8 cellular contexts compared by ENCODE assay signal in the genomic region with DNA sequence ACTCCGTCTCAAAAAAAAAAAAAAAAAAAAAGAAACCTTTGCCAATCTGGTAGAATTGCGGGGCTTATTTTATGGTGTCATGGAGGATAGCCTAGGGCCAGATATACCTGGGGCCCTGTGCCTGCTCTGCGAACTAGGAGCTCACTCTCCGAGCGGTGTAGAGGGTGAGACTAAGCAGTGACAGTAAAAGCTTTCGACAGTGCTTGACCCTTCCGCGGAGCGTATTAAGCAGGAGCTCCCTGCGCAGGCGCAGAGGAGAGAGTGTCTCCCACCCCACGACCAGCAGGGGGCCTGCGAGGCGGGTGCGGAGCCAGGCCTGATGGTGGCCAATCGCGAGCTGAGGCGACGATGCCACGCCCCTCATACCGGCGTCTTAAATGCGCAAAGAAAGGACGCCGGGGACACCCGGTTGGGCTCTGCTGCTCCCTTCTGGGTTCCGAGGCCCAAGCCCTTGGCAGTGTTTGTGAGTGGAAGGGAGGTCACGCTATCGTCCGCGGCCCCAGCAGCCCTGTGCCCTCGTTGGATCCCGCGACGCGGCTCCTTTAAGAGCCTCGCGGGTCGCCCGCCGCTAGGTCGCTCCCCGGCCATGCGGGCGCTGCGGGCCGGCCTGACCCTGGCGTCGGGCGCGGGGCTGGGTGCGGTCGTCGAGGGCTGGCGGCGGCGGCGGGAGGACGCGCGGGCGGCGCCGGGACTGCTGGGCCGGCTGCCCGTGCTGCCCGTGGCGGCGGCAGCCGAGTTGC. TPM values are rescaled to one million over a fixed set of nuclear protein-coding genes. Genes with fewer than 3 reads are reported as not detected.
DNase-seq lines count a peak whose midpoint lies in the region; ATAC-seq and TF ChIP-seq lines count a peak whose summit lies in the region.

Gene ENDOG, plus strand, starts transcription at position 402 of the 740 bp plus-strand sequence. Its CDS starts 185 bp downstream, at position 587.

- TF ChIP-seq RAD21 in liver (IDR thresholded peaks at IDR 0.05), result peak; percentile 71 to 81

- H3K36me3 ChIP-seq in CD4-positive, alpha-beta memory T cell (ENCODE audit: insufficient read depth, low read length), result peaks cover 8% of the 10 kb centered on the region
- peaks cover 0 to 17% (median 6%) of the 10 kb centered on the region in 4 donors for H3K36me3 ChIP-seq in liver (ENCODE audit: control insufficient read depth in 4 of 4, insufficient read depth in 3 of 4, low read depth in 1 of 4, low read length in 3 of 4)

- peaks cover 7 to 37% (median 10%) of the 10 kb centered on the region in 4 donors for H3K4me1 Mint-ChIP-seq in CD4-positive, alpha-beta memory T cell
- peaks cover 17% of the 10 kb centered on the region for H3K4me1 Mint-ChIP-seq in activated CD4-positive, alpha-beta memory T cell treated with anti-CD3 and anti-CD28 coated beads for 36 hours (ENCODE audit: low read depth)

- TF ChIP-seq CTCF in dorsolateral prefrontal cortex (IDR thresholded peaks at IDR 0.05 in 54 of 56, conservative IDR thresholded peaks at IDR 0.05 in 2 of 56; ENCODE audit: low read depth in 1 of 56, partially characterized antibody in 56 of 56), result peak; percentile 69 to 98 (median 90)
- peak; percentile 99 for TF ChIP-seq CTCF in liver (IDR thresholded peaks at IDR 0.05; ENCODE audit: low read depth, low read length, missing input control)

- H3K27ac Mint-ChIP-seq in CD4-positive, alpha-beta memory T cell, result peak within 1 kb of the TSS; percentile 86 to 96 (median 93)
- peak within 1 kb of the TSS; percentile 23 for H3K27ac Mint-ChIP-seq in activated CD4-positive, alpha-beta memory T cell treated with anti-CD3 and anti-CD28 coated beads for 36 hours

- under 1% methylated on average over 70 of the region's 70 CpGs for WGBS in liver

- H3K4me3 ChIP-seq in CD4-positive, alpha-beta memory T cell (ENCODE audit: low read length in 2 of 2), result peak within 1 kb of the TSS; percentile 42 to 69
- H3K4me3 ChIP-seq in dorsolateral prefrontal cortex (peak within 1 kb of the TSS; percentile 48 to 90 (median 74)), liver (ENCODE audit: low read depth in 1 of 3, low read length in 3 of 3) (peak within 1 kb of the TSS; percentile 37 to 86 (median 61))

- peak within 1 kb of the TSS; percentile 87 to 97 (median 89) for H3K4me3 Mint-ChIP-seq in CD4-positive, alpha-beta memory T cell
- peak within 1 kb of the TSS; percentile 77 for H3K4me3 Mint-ChIP-seq in activated CD4-positive, alpha-beta memory T cell treated with anti-CD3 and anti-CD28 coated beads for 36 hours

- H3K4me1 ChIP-seq in CD4-positive, alpha-beta memory T cell (ENCODE audit: insufficient read depth, low read length), result peaks cover 19% of the 10 kb centered on the region
- H3K4me1 ChIP-seq in liver (ENCODE audit: control insufficient read depth in 4 of 4, insufficient read depth in 4 of 4, low read length in 3 of 4), result peaks cover 9 to 24% (median 16%) of the 10 kb centered on the region in 4 donors

- no peaks in the 10 kb centered on the region for H3K9me3 ChIP-seq in CD4-positive, alpha-beta memory T cell (ENCODE audit: control insufficient read depth in 1 of 2, low read length in 2 of 2)
- no peaks in the 10 kb centered on the region for H3K9me3 ChIP-seq in liver (ENCODE audit: control insufficient read depth in 4 of 4, low read length in 3 of 4)

- peak; percentile 85 for ATAC-seq in GM19397 (IDR thresholded peaks at IDR 0.05; ENCODE audit: unreplicated experiment)

- H3K27me3 Mint-ChIP-seq in CD4-positive, alpha-beta memory T cell, result no peaks in the 10 kb centered on the region
- no peaks in the 10 kb centered on the region for H3K27me3 Mint-ChIP-seq in activated CD4-positive, alpha-beta memory T cell treated with anti-CD3 and anti-CD28 coated beads for 36 hours

- POLR2A ChIA-PET in CD4-positive, alpha-beta memory T cell (lab: Charles Lee; ENCODE audit: partially characterized antibody), result interaction anchor here (0.6 to 4.0 kb wide), 31 partner anchors 8 to 1069 kb away, joined by 3 to 77 read pairs (median 5); partner anchors contain the start of genes DOLK, DYNC2I2, GLE1 and KYAT1
- POLR2A ChIA-PET in activated CD4-positive, alpha-beta memory T cell treated with anti-CD3 and anti-CD28 coated beads for 36 hours (lab: Charles Lee), result interaction anchor here (0.5 to 2.6 kb wide), 10 partner anchors 12 to 447 kb away, joined by 3 to 31 read pairs (median 3); partner anchors contain the start of genes DOLK, NUP188, SET and SPOUT1

- peak; percentile 95 to 97 (median 96) for DNase-seq in CD4-positive, alpha-beta memory T cell
- DNase-seq in HK-2 (ENCODE audit: unreplicated experiment) (peak; percentile 99), NCI-H82 treated with DMSO at 0.1 percent for 48 hours (lab: John Stamatoyannopoulos, UW; ENCODE audit: unreplicated experiment) (peak; percentile 86), dorsolateral prefrontal cortex (peak; percentile 97 to 99 (median 98))
- peak; percentile 99 for DNase-seq in activated CD4-positive, alpha-beta memory T cell treated with anti-CD3 and anti-CD28 coated beads for 36 hours
- DNase-seq in stimulated activated CD4-positive, alpha-beta T cell treated with anti-CD3 and anti-CD28 coated beads, Interleukin-4, amount 100 ng/mL, for 24 hours, result peak; percentile 98

- H3K9ac ChIP-seq in liver (ENCODE audit: low read depth in 1 of 2, low read length in 2 of 2), result peak within 1 kb of the TSS in 1 of 2 donors; percentile 56

- H3K9me3 Mint-ChIP-seq in CD4-positive, alpha-beta memory T cell, result peaks cover 0 to 2% (median 0%) of the 10 kb centered on the region in 8 donors
- no peaks in the 10 kb centered on the region for H3K9me3 Mint-ChIP-seq in activated CD4-positive, alpha-beta memory T cell treated with anti-CD3 and anti-CD28 coated beads for 36 hours

- CTCF ChIA-PET in CD4-positive, alpha-beta memory T cell (lab: Charles Lee; ENCODE audit: partially characterized antibody), result interaction anchor here (0.5 to 2.0 kb wide), 34 partner anchors 8 to 496 kb away, joined by 3 to 33 read pairs (median 4); partner anchors contain the start of genes COQ4, KYAT1, LRRC8A and PKN3
- CTCF ChIA-PET in activated CD4-positive, alpha-beta memory T cell treated with anti-CD3 and anti-CD28 coated beads for 36 hours (lab: Charles Lee), result interaction anchor here (0.6 to 2.7 kb wide), 42 partner anchors 8 to 456 kb away, joined by 3 to 39 read pairs (median 4); partner anchors contain the start of genes DOLK, KYAT1, LRRC8A and NUP188

- H3K36me3 Mint-ChIP-seq in CD4-positive, alpha-beta memory T cell, result peaks cover 0 to 18% of the 10 kb centered on the region in 2 donors
- peaks cover 7% of the 10 kb centered on the region for H3K36me3 Mint-ChIP-seq in activated CD4-positive, alpha-beta memory T cell treated with anti-CD3 and anti-CD28 coated beads for 36 hours

- peak within 1 kb of the TSS; percentile 45 for H3K27ac ChIP-seq in CD4-positive, alpha-beta memory T cell (ENCODE audit: low read depth, low read length)
- H3K27ac ChIP-seq in dorsolateral prefrontal cortex (peak within 1 kb of the TSS; percentile 36 to 95 (median 89)), liver (ENCODE audit: low read depth in 1 of 2, low read length in 2 of 2) (peak within 1 kb of the TSS; percentile 59 to 69)

- no peaks in the 10 kb centered on the region for H3K27me3 ChIP-seq in CD4-positive, alpha-beta memory T cell (ENCODE audit: insufficient read depth, low read length)
- H3K27me3 ChIP-seq in dorsolateral prefrontal cortex (no peaks in the 10 kb centered on the region), liver (ENCODE audit: control insufficient read depth in 4 of 4, insufficient read depth in 4 of 4, low read length in 3 of 4) (no peaks in the 10 kb centered on the region)

- intact Hi-C loops in CD4-positive, alpha-beta memory T cell (cut with micrococcal nuclease), result loop anchor here (1.0 to 10.0 kb wide), 5 partner anchors 11 to 169 kb away; partner anchors contain the start of genes KYAT1, SPOUT1, ZDHHC12 and ZER1
- intact Hi-C loops in activated CD4-positive, alpha-beta memory T cell treated with anti-CD3 and anti-CD28 coated beads for 36 hours (cut with micrococcal nuclease), result loop anchor here (1.0 to 5.0 kb wide), 7 partner anchors 11 to 210 kb away; partner anchors contain the start of genes DOLK, DYNC2I2, NUP188 and PKN3
- intact Hi-C loops in dorsolateral prefrontal cortex (cut with DNase I), result loop anchor here (5.0 kb wide), 1 partner anchor 46 kb away; the partner anchor contains the start of gene ZER1 (in 2 of the 2)

TF ChIP-seq in liver, 16 proteins besides CTCF, POLR2A, EP300 and RAD21 (continues in another document):
- TF ChIP-seq EGR1 (IDR thresholded peaks at IDR 0.05; ENCODE audit: low read depth in 2 of 2) (peak in 1 of 2 donors; percentile 14), TAF1 (conservative IDR thresholded peaks at IDR 0.05) (peak; percentile 76), YY1 (IDR thresholded peaks at IDR 0.05) (peak; percentile 93), HNF4G (IDR thresholded peaks at IDR 0.05) (no peak), JUND (IDR thresholded peaks at IDR 0.05) (no peak), RXRA (IDR thresholded peaks at IDR 0.05) (peak; percentile 57 to 63), HNF4A (conservative IDR thresholded peaks at IDR 0.05) (peak in 1 of 2 donors; percentile 10)
- TF ChIP-seq, protein P1, sequence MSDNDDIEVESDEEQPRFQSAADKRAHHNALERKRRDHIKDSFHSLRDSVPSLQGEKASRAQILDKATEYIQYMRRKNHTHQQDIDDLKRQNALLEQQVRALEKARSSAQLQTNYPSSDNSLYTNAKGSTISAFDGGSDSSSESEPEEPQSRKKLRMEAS (IDR thresholded peaks at IDR 0.05), result no peak

RNA-seq across cellular contexts. Expression of gene ENDOG, which starts in this region (rescaled TPM):
- total RNA-seq in CD4-positive, alpha-beta memory T cell, result 10 to 100 TPM; 18.5 to 19.7 TPM
- polyA plus RNA-seq in CD4-positive, alpha-beta memory T cell, result 10 to 100 TPM; 21.2 to 25.9 TPM
- total RNA-seq in activated CD4-positive, alpha-beta memory T cell treated with anti-CD3 and anti-CD28 coated beads for 36 hours, result 10 to 100 TPM; 13.8 to 14.2 TPM
- total RNA-seq in dorsolateral prefrontal cortex, result 10 to 100 TPM; 20.4 to 57.3 (median 35.8) TPM
- 10 to 100 TPM; 11.3 to 17.9 TPM for total RNA-seq in liver
- 10 to 100 TPM; 12.2 to 25.0 TPM for polyA plus RNA-seq in liver

Comparison
In these comparisons a context has a peak if more than half of its experiments do, and no peak if none do; other contexts are left out.
1. Peak in every context shown above with its lines: DNase-seq, ATAC-seq, H3K4me3 ChIP-seq and H3K27ac ChIP-seq.